20 cellular contexts compared by ENCODE assay signal in the genomic region with DNA sequence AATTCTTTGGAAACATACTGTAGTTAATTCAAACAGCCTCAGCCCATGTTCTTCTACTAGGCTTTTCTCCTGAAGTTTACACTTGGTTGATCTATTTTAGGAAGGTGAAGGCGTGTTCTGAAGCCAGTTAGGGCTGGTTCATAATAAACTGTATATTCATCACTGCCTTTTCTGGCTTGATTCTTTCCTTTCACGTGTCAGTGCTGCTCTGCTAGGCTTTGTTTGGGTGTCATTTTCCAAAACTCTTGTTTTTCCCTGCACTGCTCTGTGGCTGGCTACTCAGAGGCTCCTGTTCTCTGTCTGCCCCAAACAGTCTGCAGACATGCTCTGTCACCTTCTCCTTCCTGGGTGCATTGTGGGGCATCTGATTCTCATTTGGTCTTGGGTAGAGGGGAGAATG.
DNase-seq lines count a peak whose midpoint lies in the region; ATAC-seq and TF ChIP-seq lines count a peak whose summit lies in the region.
"Had no signal": no experiment of that assay in that cellular context is flagged by ENCODE, and none has a peak within 500 bp of the region (broad histone marks: within the 10 kb centered on the region; RNA-seq: fewer than 3 reads in every experiment).

No MANE protein-coding gene starts in this region.

- H3K36me3 Mint-ChIP-seq in nephron progenitor cell (ENCODE audit: low read depth): no peaks in the 10 kb centered on the region
- H3K36me3 Mint-ChIP-seq: activated naive CD4-positive, alpha-beta T cell treated with anti-CD3 and anti-CD28 coated beads, Interleukin-2, amount 10 ng/mL, durations not matched to agents 7 days and 5 days; natural killer cell treated with Interleukin-12 subunit alpha and Interleukin-12 subunit beta and Interleukin-15 and Interleukin-18, amount 100 ng/mL, for 72 hours had no signal

- peaks cover 9% of the 10 kb centered on the region for H3K4me1 Mint-ChIP-seq in nephron progenitor cell
- H3K4me1 Mint-ChIP-seq: activated naive CD4-positive, alpha-beta T cell treated with anti-CD3 and anti-CD28 coated beads, Interleukin-2, amount 10 ng/mL, durations not matched to agents 7 days and 5 days; H9 had no signal

- ATAC-seq in GM19452 (IDR thresholded peaks at IDR 0.05; ENCODE audit: unreplicated experiment): no peak
- no peak for ATAC-seq in HG03378 (IDR thresholded peaks at IDR 0.05; ENCODE audit: unreplicated experiment)
- ATAC-seq: K562; natural killer cell treated with Interleukin-12 subunit alpha and Interleukin-12 subunit beta and Interleukin-15 and Interleukin-18, amount 100 ng/mL, for 72 hours; Panc1 had no signal

- DNase-seq in AG08396 (ENCODE audit: low spot score) (peak; percentile 30), LHCN-M2 (ENCODE audit: low read depth) (peak; percentile 73), fibroblast of villous mesenchyme (ENCODE audit: low read depth) (peak; percentile 49), nephron progenitor cell (no peak), coronary artery (ENCODE audit: low spot score) (no peak), substantia nigra (lab: John Stamatoyannopoulos, UW) (no peak)
- DNase-seq: activated naive CD4-positive, alpha-beta T cell treated with anti-CD3 and anti-CD28 coated beads, Interleukin-2, amount 10 ng/mL, durations not matched to agents 7 days and 5 days; DMS153; glutamatergic neuron; H9; NCI-H1417 treated with DMSO at 0.1 percent for 48 hours; NCI-H526 treated with DMSO at 0.1 percent for 48 hours; spleen; stomach; WERI-Rb-1 had no signal

- no peak overlapping the region for H3K4me3 Mint-ChIP-seq in nephron progenitor cell
- H3K4me3 Mint-ChIP-seq: activated naive CD4-positive, alpha-beta T cell treated with anti-CD3 and anti-CD28 coated beads, Interleukin-2, amount 10 ng/mL, durations not matched to agents 7 days and 5 days; H9; natural killer cell treated with Interleukin-12 subunit alpha and Interleukin-12 subunit beta and Interleukin-15 and Interleukin-18, amount 100 ng/mL, for 72 hours had no signal

- peak overlapping the region; percentile 25 for H3K27ac Mint-ChIP-seq in nephron progenitor cell
- H3K27ac Mint-ChIP-seq: activated naive CD4-positive, alpha-beta T cell treated with anti-CD3 and anti-CD28 coated beads, Interleukin-2, amount 10 ng/mL, durations not matched to agents 7 days and 5 days; natural killer cell treated with Interleukin-12 subunit alpha and Interleukin-12 subunit beta and Interleukin-15 and Interleukin-18, amount 100 ng/mL, for 72 hours had no signal

- H3K4me3 ChIP-seq in fibroblast of villous mesenchyme (ENCODE audit: low read depth, low read length) (no peak overlapping the region), coronary artery (no peak overlapping the region)
- H3K4me3 ChIP-seq: K562, spleen, stomach had no signal

- no peaks in the 10 kb centered on the region for H3K9me3 Mint-ChIP-seq in nephron progenitor cell
- H3K9me3 Mint-ChIP-seq: activated naive CD4-positive, alpha-beta T cell treated with anti-CD3 and anti-CD28 coated beads, Interleukin-2, amount 10 ng/mL, durations not matched to agents 7 days and 5 days; H9; natural killer cell treated with Interleukin-12 subunit alpha and Interleukin-12 subunit beta and Interleukin-15 and Interleukin-18, amount 100 ng/mL, for 72 hours had no signal

- no peaks in the 10 kb centered on the region for H3K27me3 Mint-ChIP-seq in nephron progenitor cell (ENCODE audit: low read depth, poor library complexity)
- H3K27me3 Mint-ChIP-seq: natural killer cell treated with Interleukin-12 subunit alpha and Interleukin-12 subunit beta and Interleukin-15 and Interleukin-18, amount 100 ng/mL, for 72 hours had no signal

- TF ChIP-seq CTCF in fibroblast of villous mesenchyme (IDR thresholded peaks at IDR 0.05; ENCODE audit: insufficient read depth, low read depth, low read length): no peak
- no peak for TF ChIP-seq CTCF in nephron progenitor cell (IDR thresholded peaks at IDR 0.05)
- no peak for TF ChIP-seq CTCF in coronary artery (IDR thresholded peaks at IDR 0.05)

- no peak overlapping the region for H3K27ac ChIP-seq in coronary artery
- no peak overlapping the region for H3K27ac ChIP-seq in substantia nigra (ENCODE audit: low read depth, low read length, poor library complexity, severe bottlenecking)
- H3K27ac ChIP-seq: spleen, WERI-Rb-1 had no signal

Comparison
In these comparisons a context has a peak if more than half of its experiments do, and no peak if none do; other contexts are left out.
1. DNase-seq: peak in AG08396 (single experiment), LHCN-M2 (single experiment) and fibroblast of villous mesenchyme (single experiment); none in nephron progenitor cell (single experiment), coronary artery (single experiment) and substantia nigra (0 of 49).